In the genomic region with DNA sequence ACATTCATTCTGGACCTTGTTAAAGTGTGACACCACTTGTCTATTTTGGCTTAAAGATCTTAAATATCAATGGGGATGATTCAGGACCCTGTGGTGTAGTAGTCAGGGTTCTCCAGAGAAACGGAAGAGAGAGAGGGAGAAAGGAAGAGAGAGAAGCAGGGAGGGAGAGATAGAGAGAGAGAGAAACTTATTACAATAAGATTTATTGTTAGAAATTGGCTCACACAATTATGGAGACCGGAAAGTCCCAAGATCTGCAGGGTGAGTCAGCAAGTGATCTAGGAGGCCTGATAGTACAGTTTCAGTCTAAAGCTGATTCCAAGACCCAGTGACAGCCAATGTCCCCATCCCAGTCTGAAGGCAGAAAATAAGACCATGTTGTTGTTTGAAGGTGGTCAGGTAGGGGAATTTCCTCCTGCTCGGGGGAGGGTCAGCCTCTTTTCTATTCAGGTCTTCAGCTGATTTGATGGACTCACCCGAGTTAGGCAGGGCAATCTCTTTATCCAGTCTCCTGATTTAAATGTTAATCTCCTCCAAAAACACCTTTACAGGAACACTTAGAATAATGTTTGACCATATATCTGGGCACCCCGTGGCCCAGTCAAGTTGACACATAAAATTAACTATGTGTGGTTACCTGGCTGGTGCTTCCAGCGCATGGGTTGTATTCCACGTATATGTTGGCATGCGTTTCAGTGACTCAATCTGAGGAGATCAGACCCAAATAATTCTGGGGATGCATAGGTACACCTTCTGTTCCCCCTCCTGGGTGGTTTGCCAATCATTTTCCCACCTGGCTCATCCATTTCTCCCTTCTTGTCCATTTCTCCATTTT, we compare ENCODE assay signal across 22 cellular contexts.
A peak's percentile ranks its signal among the peaks of the same experiment; 100 is the strongest.
DNase-seq lines count a peak whose midpoint lies in the region; ATAC-seq and TF ChIP-seq lines count a peak whose summit lies in the region.
"Had no signal": no experiment of that assay in that cellular context is flagged by ENCODE, and none has a peak within 500 bp of the region (broad histone marks: within the 10 kb centered on the region; RNA-seq: fewer than 3 reads in every experiment).

No MANE protein-coding gene starts in this region.

- DNase-seq in Daoy (ENCODE audit: low read depth) (peak; percentile 48), RPMI7951 (ENCODE audit: low read depth) (peak; percentile 30), foreskin melanocyte (peak; percentile 1), activated gamma-delta T cell (lab: John Stamatoyannopoulos, UW) (no peak), DMS53 treated with DMSO at 0.1 percent for 48 hours (lab: John Stamatoyannopoulos, UW; ENCODE audit: unreplicated experiment) (no peak), upper lobe of right lung (no peak)
- DNase-seq: activated CD4-positive, alpha-beta T cell treated with anti-CD3 and anti-CD28 coated beads, Interleukin-2, amount 50 U/mL, for 4 hours; activated CD8-positive, alpha-beta memory T cell treated with anti-CD3 and anti-CD28 coated beads, Interleukin-2, amount 50 U/mL, for 48 hours; activated naive CD8-positive, alpha-beta T cell treated with anti-CD3 and anti-CD28 coated beads, Interleukin-2, amount 10 ng/mL, durations not matched to agents 7 days and 5 days; CD4-positive, CD25-positive, alpha-beta regulatory T cell; cerebellar nuclear complex; heart left ventricle; NCI-H1417; NCI-H2081; NCI-H226; right lobe of liver; upper lobe of left lung had no signal

- peaks cover under 1% of the 10 kb centered on the region for H3K27me3 ChIP-seq in upper lobe of right lung
- H3K27me3 ChIP-seq: right lobe of liver, SJSA1, upper lobe of left lung had no signal

- H3K36me3 ChIP-seq in HEK293 (ENCODE audit: control insufficient read depth in 2 of 2, insufficient read depth in 1 of 2, low read length in 2 of 2) (no peaks in the 10 kb centered on the region), upper lobe of right lung (no peaks in the 10 kb centered on the region)
- H3K36me3 ChIP-seq: heart left ventricle, right lobe of liver, SJSA1, upper lobe of left lung had no signal

- H3K27ac ChIP-seq in HEK293 (ENCODE audit: extremely low read depth, low read depth, low read length) = no peak overlapping the region
- no peak overlapping the region for H3K27ac ChIP-seq in upper lobe of right lung
- H3K27ac ChIP-seq: heart left ventricle, parathyroid adenoma, right lobe of liver, SJSA1, upper lobe of left lung had no signal

- TF ChIP-seq CTCF in HEK293 (tag by site-specific recombination; IDR thresholded peaks at IDR 0.05) = no peak
- no peak for TF ChIP-seq CTCF in upper lobe of right lung (IDR thresholded peaks at IDR 0.05)

- ATAC-seq in HG03039 (IDR thresholded peaks at IDR 0.05; ENCODE audit: unreplicated experiment) (no peak), upper lobe of right lung (no peak)
- ATAC-seq: heart left ventricle, Panc1, right lobe of liver had no signal

- H3K4me3 ChIP-seq in HEK293 (ENCODE audit: low read depth, low read length) (no peak overlapping the region), upper lobe of right lung (no peak overlapping the region)
- H3K4me3 ChIP-seq: heart left ventricle, right lobe of liver, SJSA1, upper lobe of left lung had no signal

- H3K9me3 ChIP-seq in HEK293 (ENCODE audit: control insufficient read depth, insufficient read depth, low read depth, low read length) (peaks cover 5% of the 10 kb centered on the region; the same call in 1 of the 2 replicates), upper lobe of right lung (no peaks in the 10 kb centered on the region)

- no peaks in the 10 kb centered on the region for H3K4me1 ChIP-seq in HEK293 (ENCODE audit: control insufficient read depth, insufficient read depth, low read length)
- H3K4me1 ChIP-seq in upper lobe of right lung = no peaks in the 10 kb centered on the region
- H3K4me1 ChIP-seq: heart left ventricle, parathyroid adenoma, right lobe of liver, SJSA1, upper lobe of left lung had no signal

- POLR2A ChIA-PET in HEK293 (lab: Yijun Ruan, JAX) = no interaction called here

- CTCF ChIA-PET in HEK293 (lab: Yijun Ruan, JAX) = interaction anchor here (1.2 kb wide), 1 partner anchor 56 kb away, joined by 3 read pairs; no protein-coding TSS in a partner anchor

- intact Hi-C loops in upper lobe of right lung (cut with DNase I) = no loop called here

TF ChIP-seq in HEK293, 187 proteins besides CTCF, POLR2A, EP300 and RAD21:
- TF ChIP-seq ZFHX2 (tag by site-specific recombination; conservative IDR thresholded peaks at IDR 0.05) (no peak), ZNF416 (tag by site-specific recombination; IDR thresholded peaks at IDR 0.05) (peak; percentile 72; the same call in 1 of the 2 replicates), SETDB1 (IDR thresholded peaks at IDR 0.05; ENCODE audit: insufficient read length, low read length) (peak; percentile 55)

Comparison
In these comparisons a context has a peak if more than half of its experiments do, and no peak if none do; other contexts are left out.
1. DNase-seq: peak in Daoy (single experiment), RPMI7951 (single experiment) and foreskin melanocyte (single experiment); none in activated gamma-delta T cell (single experiment), DMS53 treated with DMSO at 0.1 percent for 48 hours (single experiment) and upper lobe of right lung (single experiment).